29 cellular contexts compared by ENCODE assay signal in genomic region chr2:224281374-224281773, GRCh38.
"Had no signal": no experiment of that assay in that cellular context is flagged by ENCODE, and none has a peak within 500 bp of the region (broad histone marks: within the 10 kb centered on the region; RNA-seq: fewer than 3 reads in every experiment).

No MANE protein-coding gene starts in this region.

- H3K27me3 ChIP-seq: colonic mucosa, dorsolateral prefrontal cortex, esophagus muscularis mucosa, esophagus squamous epithelium, gastrocnemius medialis, gastroesophageal sphincter had no signal

- H3K36me3 ChIP-seq: colonic mucosa, esophagus muscularis mucosa, esophagus squamous epithelium, gastrocnemius medialis, gastroesophageal sphincter, heart left ventricle, heart right ventricle had no signal

- H3K27ac ChIP-seq: colonic mucosa, coronary artery, dorsolateral prefrontal cortex, epithelial cell of prostate, esophagus muscularis mucosa, esophagus squamous epithelium, foreskin keratinocyte, gastrocnemius medialis, gastroesophageal sphincter, heart left ventricle, heart right ventricle had no signal

- H3K4me3 Mint-ChIP-seq: dendritic cell treated with granulocyte-macrophage colony-stimulating factor and Interleukin-4, amounts not matched to agents 40 ng/mL and 50 ng/mL, for 4 days; effector memory CD8-positive, alpha-beta T cell; endodermal cell had no signal

- H3K4me3 ChIP-seq: colonic mucosa, coronary artery, dorsolateral prefrontal cortex, esophagus muscularis mucosa, esophagus squamous epithelium, gastrocnemius medialis, gastroesophageal sphincter, heart left ventricle, heart right ventricle had no signal

- H3K27ac Mint-ChIP-seq: dendritic cell treated with granulocyte-macrophage colony-stimulating factor and Interleukin-4, amounts not matched to agents 40 ng/mL and 50 ng/mL, for 4 days; effector memory CD8-positive, alpha-beta T cell; endodermal cell had no signal

- H3K4me1 ChIP-seq: colonic mucosa, esophagus muscularis mucosa, esophagus squamous epithelium, gastrocnemius medialis, gastroesophageal sphincter had no signal

- DNase-seq: colonic mucosa; cortex of kidney; dermis blood vessel endothelial cell; dorsolateral prefrontal cortex; effector CD4-positive, alpha-beta T cell; effector CD8-positive, alpha-beta T cell; effector memory CD4-positive, alpha-beta T cell; effector memory CD8-positive, alpha-beta T cell; endodermal cell; erythroblast; esophagus squamous epithelium; foreskin fibroblast; foreskin keratinocyte; foreskin melanocyte; gastrocnemius medialis; glutamatergic neuron; head of caudate nucleus; heart left ventricle; heart right ventricle had no signal

- H3K9me3 Mint-ChIP-seq: dendritic cell treated with granulocyte-macrophage colony-stimulating factor and Interleukin-4, amounts not matched to agents 40 ng/mL and 50 ng/mL, for 4 days; effector memory CD8-positive, alpha-beta T cell; endodermal cell had no signal

- ATAC-seq: effector memory CD8-positive, alpha-beta T cell; esophagus mucosa; foreskin keratinocyte; gastrocnemius medialis; gastroesophageal sphincter; heart left ventricle; heart right ventricle had no signal

- FAIRE-seq: colon, endometrium, endothelial cell of umbilical vein, frontal cortex had no signal

- H3K9me3 ChIP-seq: colonic mucosa, esophagus muscularis mucosa, esophagus squamous epithelium, gastrocnemius medialis, gastroesophageal sphincter, heart left ventricle, heart right ventricle had no signal
